In the genomic region with DNA sequence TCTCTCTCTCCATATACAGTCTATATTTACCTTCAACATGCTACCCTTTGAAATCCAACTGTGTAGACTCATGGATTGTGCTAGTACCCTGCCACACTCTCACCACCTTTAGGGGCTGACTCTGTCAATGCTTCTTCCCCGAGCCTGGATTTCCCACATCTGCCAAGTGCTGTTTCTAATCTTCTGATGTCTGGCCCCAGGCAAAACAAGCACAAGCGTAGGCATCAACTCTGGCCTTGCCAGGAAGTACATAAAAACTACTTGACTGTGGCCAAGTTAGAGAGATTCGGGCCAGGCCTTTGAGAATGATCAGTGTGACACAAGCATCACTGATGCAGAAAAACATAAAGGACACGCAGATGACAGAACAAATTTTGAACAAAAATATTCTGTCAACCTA, we compare ENCODE assay signal across 17 cellular contexts.
DNase-seq lines count a peak whose midpoint lies in the region; ATAC-seq and TF ChIP-seq lines count a peak whose summit lies in the region.
"Had no signal": no experiment of that assay in that cellular context is flagged by ENCODE, and none has a peak within 500 bp of the region (broad histone marks: within the 10 kb centered on the region; RNA-seq: fewer than 3 reads in every experiment).

No MANE protein-coding gene starts in this region.

- POLR2A ChIA-PET in IMR-90 (lab: Charles Lee; ENCODE audit: unreplicated experiment): no interaction called here
- POLR2A ChIA-PET in WTC11 (lab: Charles Lee): no interaction called here

- no peak overlapping the region for H3K4ac ChIP-seq in IMR-90 (ENCODE audit: low read depth, low read length)

- intact Hi-C loops in IMR-90 (cut with micrococcal nuclease) (no loop called here), thyroid gland (cut with DNase I) (no loop called here)

- H3K4me1 Mint-ChIP-seq in WTC11 (no peaks in the 10 kb centered on the region), nephron progenitor cell (peaks cover 5% of the 10 kb centered on the region)
- H3K4me1 Mint-ChIP-seq: CD14-positive monocyte; CD4-positive, alpha-beta memory T cell had no signal

- DNase-seq in ELF-1 (ENCODE audit: low read depth, low spot score) (peak; percentile 14), IMR-90 (no peak), WTC11 (ENCODE audit: low spot score) (no peak), nephron progenitor cell (no peak), substantia nigra (lab: John Stamatoyannopoulos, UW) (no peak), thyroid gland (no peak), hepatocyte (ENCODE audit: low spot score) (no peak)
- DNase-seq: 8988T, Calu3, DMS79 treated with DMSO at 0.1 percent for 48 hours, GM23248, HCEC 1CT, HFFc6 had no signal

- no peak for TF ChIP-seq CTCF in IMR-90 (conservative IDR thresholded peaks at IDR 0.05; ENCODE audit: low read depth, low read length)
- no peak for TF ChIP-seq CTCF in WTC11 (IDR thresholded peaks at IDR 0.05)
- no peak for TF ChIP-seq CTCF in nephron progenitor cell (IDR thresholded peaks at IDR 0.05)
- no peak for TF ChIP-seq CTCF in thyroid gland (IDR thresholded peaks at IDR 0.05)
- no peak for TF ChIP-seq CTCF in hepatocyte (IDR thresholded peaks at IDR 0.05; ENCODE audit: poor library complexity)

- no peaks in the 10 kb centered on the region for H3K79me2 ChIP-seq in hepatocyte

- H3K36me3 ChIP-seq in IMR-90 (ENCODE audit: control insufficient read depth, insufficient read depth, low read length) (peaks cover 3% of the 10 kb centered on the region; the same call in 1 of the 2 replicates), thyroid gland (no peaks in the 10 kb centered on the region), hepatocyte (replicated peaks; ENCODE audit: insufficient read depth, low read depth) (no peaks in the 10 kb centered on the region)
- H3K36me3 ChIP-seq: BLaER1 had no signal

- CTCF ChIA-PET in IMR-90 (lab: Yijun Ruan, JAX): no interaction called here
- CTCF ChIA-PET in WTC11 (lab: Charles Lee): no interaction called here

- no peak overlapping the region for H2BK15ac ChIP-seq in IMR-90 (ENCODE audit: low read depth, low read length)

- H4K91ac ChIP-seq in IMR-90 (ENCODE audit: insufficient read depth, low read depth, low read length): no peak overlapping the region

- no peak overlapping the region for H2BK20ac ChIP-seq in IMR-90 (ENCODE audit: low read depth, low read length)

- no peaks in the 10 kb centered on the region for H3K9me2 ChIP-seq in hepatocyte (replicated peaks; ENCODE audit: insufficient read depth)

- no peak overlapping the region for H2AFZ ChIP-seq in IMR-90 (replicated peaks; ENCODE audit: low read length, poor library complexity)
- no peak overlapping the region for H2AFZ ChIP-seq in hepatocyte
- H2AFZ ChIP-seq: GM23248 had no signal

- H3K4me1 ChIP-seq in IMR-90 (ENCODE audit: control insufficient read depth, insufficient read depth, low read length): no peaks in the 10 kb centered on the region
- no peaks in the 10 kb centered on the region for H3K4me1 ChIP-seq in thyroid gland
- no peaks in the 10 kb centered on the region for H3K4me1 ChIP-seq in hepatocyte (ENCODE audit: insufficient read depth)
- H3K4me1 ChIP-seq: BLaER1 had no signal

- H3K27me3 Mint-ChIP-seq in WTC11 (ENCODE audit: low read depth) (no peaks in the 10 kb centered on the region), nephron progenitor cell (ENCODE audit: low read depth, poor library complexity) (no peaks in the 10 kb centered on the region)
- H3K27me3 Mint-ChIP-seq: CD4-positive, alpha-beta memory T cell had no signal

- no peak for TF ChIP-seq RAD21 in IMR-90 (IDR thresholded peaks at IDR 0.05; ENCODE audit: low read length)

- H2BK5ac ChIP-seq in IMR-90 (ENCODE audit: low read depth, low read length, poor library complexity, severe bottlenecking): no peak overlapping the region

- no peak overlapping the region for H3K56ac ChIP-seq in IMR-90 (ENCODE audit: extremely low read depth, insufficient read depth, low read length)

- H3K9ac ChIP-seq in IMR-90 (ENCODE audit: low read depth, low read length): no peak overlapping the region
- H3K9ac ChIP-seq: BLaER1, GM23248 had no signal

- ATAC-seq in IMR-90 (ENCODE audit: low read depth) (no peak), WTC11 (no peak; the same call in 1 of the 2 replicates)
- ATAC-seq: GM12878 had no signal

- H2AK9ac ChIP-seq in IMR-90 (replicated peaks; ENCODE audit: low read depth, low read length, poor library complexity): peak overlapping the region; percentile 89

- no peaks in the 10 kb centered on the region for H3K27me3 ChIP-seq in IMR-90 (ENCODE audit: control insufficient read depth, insufficient read depth, low read length)
- H3K27me3 ChIP-seq in thyroid gland: no peaks in the 10 kb centered on the region
- H3K27me3 ChIP-seq in hepatocyte: no peaks in the 10 kb centered on the region
- H3K27me3 ChIP-seq: BLaER1 had no signal

- WGBS in IMR-90 (ENCODE audit: extremely low coverage in 2 of 2, insufficient read length in 1 of 2), 2 experiments: 100% methylated on average over 1 of the region's 4 CpGs; no CpG with 5 or more reads in 1 of the 2 experiments
- WGBS in thyroid gland, 2 donors: 85 to 95% methylated on average over 4 of the region's 4 CpGs
- WGBS in hepatocyte (ENCODE audit: low lambda C conversion rate, missing lambda C conversion rate): 83% methylated on average over 4 of the region's 4 CpGs

- H3K4me2 ChIP-seq in IMR-90 (ENCODE audit: low read depth, low read length) (no peak overlapping the region), hepatocyte (no peak overlapping the region)
- H3K4me2 ChIP-seq: BLaER1 had no signal

- H2AK5ac ChIP-seq in IMR-90 (ENCODE audit: low read depth, low read length): no peak overlapping the region

- in situ Hi-C loops in IMR-90 (cut with MboI; ENCODE audit: low sequenced_read_pairs): no loop called here

- no peak overlapping the region for H3K4me3 Mint-ChIP-seq in WTC11
- no peak overlapping the region for H3K4me3 Mint-ChIP-seq in nephron progenitor cell
- H3K4me3 Mint-ChIP-seq: CD14-positive monocyte; CD4-positive, alpha-beta memory T cell; HFFc6 had no signal

- dilution Hi-C loops in IMR-90 (cut with HindIII; ENCODE audit: low sequenced_read_pairs, unreplicated experiment): no loop called here

- no peak overlapping the region for H4K8ac ChIP-seq in IMR-90 (ENCODE audit: low read depth in 2 of 2, low read length in 2 of 2)

- H3K4me3 ChIP-seq in IMR-90 (ENCODE audit: insufficient read depth, low read depth, low read length) (no peak overlapping the region), thyroid gland (replicated peaks in 1 of 3) (no peak overlapping the region), hepatocyte (no peak overlapping the region)
- H3K4me3 ChIP-seq: BLaER1, GM12878, GM23248 had no signal

- H3K9me3 Mint-ChIP-seq in WTC11 (no peaks in the 10 kb centered on the region), nephron progenitor cell (no peaks in the 10 kb centered on the region)
- H3K9me3 Mint-ChIP-seq: HFFc6 had no signal

- no peak overlapping the region for H2BK120ac ChIP-seq in IMR-90 (ENCODE audit: low read depth, low read length)

- TF ChIP-seq POLR2A in IMR-90 (IDR thresholded peaks at IDR 0.05; ENCODE audit: low read depth, low read length) (no peak), thyroid gland (IDR thresholded peaks at IDR 0.05) (no peak)

- H3K9me3 ChIP-seq in IMR-90 (ENCODE audit: control insufficient read depth, insufficient read depth, low read length) (no peaks in the 10 kb centered on the region), thyroid gland (no peaks in the 10 kb centered on the region), hepatocyte (ENCODE audit: low read depth) (no peaks in the 10 kb centered on the region)
- H3K9me3 ChIP-seq: BLaER1 had no signal

- H3K27ac Mint-ChIP-seq in WTC11 (peak overlapping the region; percentile 67; the same call in 1 of the 2 replicates), nephron progenitor cell (peak overlapping the region; percentile 77)
- H3K27ac Mint-ChIP-seq: CD14-positive monocyte; CD4-positive, alpha-beta memory T cell; HFFc6 had no signal

- H3K27ac ChIP-seq in IMR-90 (ENCODE audit: insufficient read depth, low read length): no peak overlapping the region
- H3K27ac ChIP-seq in substantia nigra (ENCODE audit: low read depth, low read length, poor library complexity, severe bottlenecking): no peak overlapping the region
- no peak overlapping the region for H3K27ac ChIP-seq in thyroid gland
- no peak overlapping the region for H3K27ac ChIP-seq in hepatocyte
- H3K27ac ChIP-seq: BLaER1, GM23248 had no signal

- no peak overlapping the region for H3K18ac ChIP-seq in IMR-90 (ENCODE audit: low read depth, low read length)

- no peaks in the 10 kb centered on the region for H3K9me1 ChIP-seq in IMR-90 (ENCODE audit: insufficient read depth, low read length)

- H3K23ac ChIP-seq in IMR-90 (ENCODE audit: low read depth, low read length): no peak overlapping the region

- H4K5ac ChIP-seq in IMR-90 (ENCODE audit: low read depth, low read length): no peak overlapping the region

- peaks cover 0 to 7% of the 10 kb centered on the region in 2 experiments; a peak in 2 of 4 replicates for H3K79me1 ChIP-seq in IMR-90 (ENCODE audit: low read depth in 1 of 2, low read length in 2 of 2)

- BruUV-seq in IMR-90 (replicated peaks; lab: Mats Ljungman, UMichigan): no TSS peak

- H3K36me3 Mint-ChIP-seq in WTC11 (no peaks in the 10 kb centered on the region), nephron progenitor cell (ENCODE audit: low read depth) (no peaks in the 10 kb centered on the region)
- H3K36me3 Mint-ChIP-seq: CD14-positive monocyte; CD4-positive, alpha-beta memory T cell had no signal

- H3K14ac ChIP-seq in IMR-90 (replicated peaks; ENCODE audit: low read depth, low read length): no peak overlapping the region

- no peaks in the 10 kb centered on the region for H4K20me1 ChIP-seq in IMR-90 (ENCODE audit: insufficient read depth, low read length)
- no peaks in the 10 kb centered on the region for H4K20me1 ChIP-seq in hepatocyte (ENCODE audit: insufficient read depth, poor library complexity, severe bottlenecking)
- H4K20me1 ChIP-seq: BLaER1 had no signal

TF ChIP-seq in IMR-90, 13 proteins besides CTCF, POLR2A, EP300 and RAD21 (continues in another document):
- no peak for TF ChIP-seq MAFK (IDR thresholded peaks at IDR 0.05; ENCODE audit: low read depth, low read length)
- TF ChIP-seq RCOR1 (IDR thresholded peaks at IDR 0.05; ENCODE audit: insufficient replicate concordance, low read length): no peak
- TF ChIP-seq CEBPB (IDR thresholded peaks at IDR 0.05; ENCODE audit: low read depth, low read length): no peak
- no peak for TF ChIP-seq NFE2L2 (IDR thresholded peaks at IDR 0.05; ENCODE audit: low read depth, low read length)
- TF ChIP-seq MXI1 (IDR thresholded peaks at IDR 0.05; ENCODE audit: borderline replicate concordance, low read depth, low read length): no peak
- TF ChIP-seq RFX5 (IDR thresholded peaks at IDR 0.05; ENCODE audit: low read depth, low read length): no peak

TF ChIP-seq in WTC11, 78 proteins besides CTCF, POLR2A, EP300 and RAD21 (continues in another document):
- no peak for TF ChIP-seq SMAD4 (CRISPR knock-in tag; IDR thresholded peaks at IDR 0.05)
